2 cellular contexts compared by ENCODE assay signal in the genomic region with DNA sequence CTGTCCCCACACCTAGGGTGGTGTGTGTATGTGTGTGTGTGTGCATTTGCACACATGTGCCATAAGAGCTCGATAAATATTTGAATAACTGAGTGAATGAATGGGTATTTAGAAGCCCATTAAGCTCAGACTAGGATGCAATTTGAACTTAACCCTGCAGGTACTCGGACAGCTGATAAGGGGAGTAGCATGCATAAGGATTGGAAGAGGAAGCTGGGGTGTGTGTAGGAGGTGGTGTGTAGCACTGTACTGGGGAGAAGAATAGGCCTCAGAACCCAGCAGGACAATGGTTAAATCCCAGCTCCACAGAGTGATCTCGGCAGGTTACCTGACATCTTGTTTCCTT.
TF ChIP-seq lines count a peak whose summit lies in the region.

No MANE protein-coding gene starts in this region.

TF ChIP-seq in GM23338, 12 proteins besides CTCF, POLR2A, EP300 and RAD21:
- TF ChIP-seq, protein P1, sequence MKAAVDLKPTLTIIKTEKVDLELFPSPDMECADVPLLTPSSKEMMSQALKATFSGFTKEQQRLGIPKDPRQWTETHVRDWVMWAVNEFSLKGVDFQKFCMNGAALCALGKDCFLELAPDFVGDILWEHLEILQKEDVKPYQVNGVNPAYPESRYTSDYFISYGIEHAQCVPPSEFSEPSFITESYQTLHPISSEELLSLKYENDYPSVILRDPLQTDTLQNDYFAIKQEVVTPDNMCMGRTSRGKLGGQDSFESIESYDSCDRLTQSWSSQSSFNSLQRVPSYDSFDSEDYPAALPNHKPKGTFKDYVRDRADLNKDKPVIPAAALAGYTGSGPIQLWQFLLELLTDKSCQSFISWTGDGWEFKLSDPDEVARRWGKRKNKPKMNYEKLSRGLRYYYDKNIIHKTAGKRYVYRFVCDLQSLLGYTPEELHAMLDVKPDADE (IDR thresholded peaks at IDR 0.05) = no peak
- TF ChIP-seq POLR2AphosphoS5 (IDR thresholded peaks at IDR 0.05; ENCODE audit: low read depth) (no peak), EZH2 (IDR thresholded peaks at IDR 0.05; ENCODE audit: low read depth, unreplicated experiment) (no peak), JUNB (IDR thresholded peaks at IDR 0.05; ENCODE audit: unreplicated experiment) (no peak), EZH2phosphoT487 (IDR thresholded peaks at IDR 0.05; ENCODE audit: unreplicated experiment) (no peak), ZNF331 (CRISPR knock-in tag; IDR thresholded peaks at IDR 0.05; ENCODE audit: low read depth) (no peak), CREB1 (CRISPR knock-in tag; IDR thresholded peaks at IDR 0.05; ENCODE audit: low read depth) (no peak)
- TF ChIP-seq, protein P2, sequence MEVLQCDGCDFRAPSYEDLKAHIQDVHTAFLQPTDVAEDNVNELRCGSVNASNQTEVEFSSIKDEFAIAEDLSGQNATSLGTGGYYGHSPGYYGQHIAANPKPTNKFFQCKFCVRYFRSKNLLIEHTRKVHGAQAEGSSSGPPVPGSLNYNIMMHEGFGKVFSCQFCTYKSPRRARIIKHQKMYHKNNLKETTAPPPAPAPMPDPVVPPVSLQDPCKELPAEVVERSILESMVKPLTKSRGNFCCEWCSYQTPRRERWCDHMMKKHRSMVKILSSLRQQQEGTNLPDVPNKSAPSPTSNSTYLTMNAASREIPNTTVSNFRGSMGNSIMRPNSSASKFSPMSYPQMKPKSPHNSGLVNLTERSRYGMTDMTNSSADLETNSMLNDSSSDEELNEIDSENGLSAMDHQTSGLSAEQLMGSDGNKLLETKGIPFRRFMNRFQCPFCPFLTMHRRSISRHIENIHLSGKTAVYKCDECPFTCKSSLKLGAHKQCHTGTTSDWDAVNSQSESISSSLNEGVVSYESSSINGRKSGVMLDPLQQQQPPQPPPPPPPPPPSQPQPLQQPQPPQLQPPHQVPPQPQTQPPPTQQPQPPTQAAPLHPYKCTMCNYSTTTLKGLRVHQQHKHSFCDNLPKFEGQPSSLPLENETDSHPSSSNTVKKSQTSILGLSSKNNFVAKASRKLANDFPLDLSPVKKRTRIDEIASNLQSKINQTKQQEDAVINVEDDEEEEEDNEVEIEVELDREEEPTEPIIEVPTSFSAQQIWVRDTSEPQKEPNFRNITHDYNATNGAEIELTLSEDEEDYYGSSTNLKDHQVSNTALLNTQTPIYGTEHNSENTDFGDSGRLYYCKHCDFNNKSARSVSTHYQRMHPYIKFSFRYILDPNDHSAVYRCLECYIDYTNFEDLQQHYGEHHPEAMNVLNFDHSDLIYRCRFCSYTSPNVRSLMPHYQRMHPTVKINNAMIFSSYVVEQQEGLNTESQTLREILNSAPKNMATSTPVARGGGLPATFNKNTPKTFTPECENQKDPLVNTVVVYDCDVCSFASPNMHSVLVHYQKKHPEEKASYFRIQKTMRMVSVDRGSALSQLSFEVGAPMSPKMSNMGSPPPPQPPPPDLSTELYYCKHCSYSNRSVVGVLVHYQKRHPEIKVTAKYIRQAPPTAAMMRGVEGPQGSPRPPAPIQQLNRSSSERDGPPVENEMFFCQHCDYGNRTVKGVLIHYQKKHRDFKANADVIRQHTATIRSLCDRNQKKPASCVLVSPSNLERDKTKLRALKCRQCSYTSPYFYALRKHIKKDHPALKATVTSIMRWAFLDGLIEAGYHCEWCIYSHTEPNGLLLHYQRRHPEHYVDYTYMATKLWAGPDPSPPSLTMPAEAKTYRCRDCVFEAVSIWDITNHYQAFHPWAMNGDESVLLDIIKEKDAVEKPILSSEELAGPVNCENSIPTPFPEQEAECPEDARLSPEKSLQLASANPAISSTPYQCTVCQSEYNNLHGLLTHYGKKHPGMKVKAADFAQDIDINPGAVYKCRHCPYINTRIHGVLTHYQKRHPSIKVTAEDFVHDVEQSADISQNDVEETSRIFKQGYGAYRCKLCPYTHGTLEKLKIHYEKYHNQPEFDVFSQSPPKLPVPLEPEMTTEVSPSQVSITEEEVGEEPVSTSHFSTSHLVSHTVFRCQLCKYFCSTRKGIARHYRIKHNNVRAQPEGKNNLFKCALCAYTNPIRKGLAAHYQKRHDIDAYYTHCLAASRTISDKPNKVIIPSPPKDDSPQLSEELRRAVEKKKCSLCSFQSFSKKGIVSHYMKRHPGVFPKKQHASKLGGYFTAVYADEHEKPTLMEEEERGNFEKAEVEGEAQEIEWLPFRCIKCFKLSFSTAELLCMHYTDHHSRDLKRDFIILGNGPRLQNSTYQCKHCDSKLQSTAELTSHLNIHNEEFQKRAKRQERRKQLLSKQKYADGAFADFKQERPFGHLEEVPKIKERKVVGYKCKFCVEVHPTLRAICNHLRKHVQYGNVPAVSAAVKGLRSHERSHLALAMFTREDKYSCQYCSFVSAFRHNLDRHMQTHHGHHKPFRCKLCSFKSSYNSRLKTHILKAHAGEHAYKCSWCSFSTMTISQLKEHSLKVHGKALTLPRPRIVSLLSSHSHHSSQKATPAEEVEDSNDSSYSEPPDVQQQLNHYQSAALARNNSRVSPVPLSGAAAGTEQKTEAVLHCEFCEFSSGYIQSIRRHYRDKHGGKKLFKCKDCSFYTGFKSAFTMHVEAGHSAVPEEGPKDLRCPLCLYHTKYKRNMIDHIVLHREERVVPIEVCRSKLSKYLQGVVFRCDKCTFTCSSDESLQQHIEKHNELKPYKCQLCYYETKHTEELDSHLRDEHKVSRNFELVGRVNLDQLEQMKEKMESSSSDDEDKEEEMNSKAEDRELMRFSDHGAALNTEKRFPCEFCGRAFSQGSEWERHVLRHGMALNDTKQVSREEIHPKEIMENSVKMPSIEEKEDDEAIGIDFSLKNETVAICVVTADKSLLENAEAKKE (CRISPR knock-in tag; IDR thresholded peaks at IDR 0.05) = no peak
- TF ChIP-seq, protein P3, sequence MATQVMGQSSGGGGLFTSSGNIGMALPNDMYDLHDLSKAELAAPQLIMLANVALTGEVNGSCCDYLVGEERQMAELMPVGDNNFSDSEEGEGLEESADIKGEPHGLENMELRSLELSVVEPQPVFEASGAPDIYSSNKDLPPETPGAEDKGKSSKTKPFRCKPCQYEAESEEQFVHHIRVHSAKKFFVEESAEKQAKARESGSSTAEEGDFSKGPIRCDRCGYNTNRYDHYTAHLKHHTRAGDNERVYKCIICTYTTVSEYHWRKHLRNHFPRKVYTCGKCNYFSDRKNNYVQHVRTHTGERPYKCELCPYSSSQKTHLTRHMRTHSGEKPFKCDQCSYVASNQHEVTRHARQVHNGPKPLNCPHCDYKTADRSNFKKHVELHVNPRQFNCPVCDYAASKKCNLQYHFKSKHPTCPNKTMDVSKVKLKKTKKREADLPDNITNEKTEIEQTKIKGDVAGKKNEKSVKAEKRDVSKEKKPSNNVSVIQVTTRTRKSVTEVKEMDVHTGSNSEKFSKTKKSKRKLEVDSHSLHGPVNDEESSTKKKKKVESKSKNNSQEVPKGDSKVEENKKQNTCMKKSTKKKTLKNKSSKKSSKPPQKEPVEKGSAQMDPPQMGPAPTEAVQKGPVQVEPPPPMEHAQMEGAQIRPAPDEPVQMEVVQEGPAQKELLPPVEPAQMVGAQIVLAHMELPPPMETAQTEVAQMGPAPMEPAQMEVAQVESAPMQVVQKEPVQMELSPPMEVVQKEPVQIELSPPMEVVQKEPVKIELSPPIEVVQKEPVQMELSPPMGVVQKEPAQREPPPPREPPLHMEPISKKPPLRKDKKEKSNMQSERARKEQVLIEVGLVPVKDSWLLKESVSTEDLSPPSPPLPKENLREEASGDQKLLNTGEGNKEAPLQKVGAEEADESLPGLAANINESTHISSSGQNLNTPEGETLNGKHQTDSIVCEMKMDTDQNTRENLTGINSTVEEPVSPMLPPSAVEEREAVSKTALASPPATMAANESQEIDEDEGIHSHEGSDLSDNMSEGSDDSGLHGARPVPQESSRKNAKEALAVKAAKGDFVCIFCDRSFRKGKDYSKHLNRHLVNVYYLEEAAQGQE (IDR thresholded peaks at IDR 0.05; ENCODE audit: unreplicated experiment) = no peak

TF ChIP-seq in H1, 55 proteins besides CTCF, POLR2A, EP300 and RAD21:
- TF ChIP-seq TEAD4 (IDR thresholded peaks at IDR 0.05; ENCODE audit: low read depth, low read length) = no peak
- no peak for TF ChIP-seq HDAC2 (IDR thresholded peaks at IDR 0.05; ENCODE audit: borderline replicate concordance in 1 of 2, low read depth in 2 of 2, low read length in 2 of 2)
- no peak for TF ChIP-seq GTF2F1 (IDR thresholded peaks at IDR 0.05; ENCODE audit: borderline replicate concordance, low read depth, low read length)
- TF ChIP-seq SIRT6 (IDR thresholded peaks at IDR 0.05; ENCODE audit: low read length) = no peak
- TF ChIP-seq KDM5A (IDR thresholded peaks at IDR 0.05; ENCODE audit: low read length) = no peak
- TF ChIP-seq, protein P4, sequence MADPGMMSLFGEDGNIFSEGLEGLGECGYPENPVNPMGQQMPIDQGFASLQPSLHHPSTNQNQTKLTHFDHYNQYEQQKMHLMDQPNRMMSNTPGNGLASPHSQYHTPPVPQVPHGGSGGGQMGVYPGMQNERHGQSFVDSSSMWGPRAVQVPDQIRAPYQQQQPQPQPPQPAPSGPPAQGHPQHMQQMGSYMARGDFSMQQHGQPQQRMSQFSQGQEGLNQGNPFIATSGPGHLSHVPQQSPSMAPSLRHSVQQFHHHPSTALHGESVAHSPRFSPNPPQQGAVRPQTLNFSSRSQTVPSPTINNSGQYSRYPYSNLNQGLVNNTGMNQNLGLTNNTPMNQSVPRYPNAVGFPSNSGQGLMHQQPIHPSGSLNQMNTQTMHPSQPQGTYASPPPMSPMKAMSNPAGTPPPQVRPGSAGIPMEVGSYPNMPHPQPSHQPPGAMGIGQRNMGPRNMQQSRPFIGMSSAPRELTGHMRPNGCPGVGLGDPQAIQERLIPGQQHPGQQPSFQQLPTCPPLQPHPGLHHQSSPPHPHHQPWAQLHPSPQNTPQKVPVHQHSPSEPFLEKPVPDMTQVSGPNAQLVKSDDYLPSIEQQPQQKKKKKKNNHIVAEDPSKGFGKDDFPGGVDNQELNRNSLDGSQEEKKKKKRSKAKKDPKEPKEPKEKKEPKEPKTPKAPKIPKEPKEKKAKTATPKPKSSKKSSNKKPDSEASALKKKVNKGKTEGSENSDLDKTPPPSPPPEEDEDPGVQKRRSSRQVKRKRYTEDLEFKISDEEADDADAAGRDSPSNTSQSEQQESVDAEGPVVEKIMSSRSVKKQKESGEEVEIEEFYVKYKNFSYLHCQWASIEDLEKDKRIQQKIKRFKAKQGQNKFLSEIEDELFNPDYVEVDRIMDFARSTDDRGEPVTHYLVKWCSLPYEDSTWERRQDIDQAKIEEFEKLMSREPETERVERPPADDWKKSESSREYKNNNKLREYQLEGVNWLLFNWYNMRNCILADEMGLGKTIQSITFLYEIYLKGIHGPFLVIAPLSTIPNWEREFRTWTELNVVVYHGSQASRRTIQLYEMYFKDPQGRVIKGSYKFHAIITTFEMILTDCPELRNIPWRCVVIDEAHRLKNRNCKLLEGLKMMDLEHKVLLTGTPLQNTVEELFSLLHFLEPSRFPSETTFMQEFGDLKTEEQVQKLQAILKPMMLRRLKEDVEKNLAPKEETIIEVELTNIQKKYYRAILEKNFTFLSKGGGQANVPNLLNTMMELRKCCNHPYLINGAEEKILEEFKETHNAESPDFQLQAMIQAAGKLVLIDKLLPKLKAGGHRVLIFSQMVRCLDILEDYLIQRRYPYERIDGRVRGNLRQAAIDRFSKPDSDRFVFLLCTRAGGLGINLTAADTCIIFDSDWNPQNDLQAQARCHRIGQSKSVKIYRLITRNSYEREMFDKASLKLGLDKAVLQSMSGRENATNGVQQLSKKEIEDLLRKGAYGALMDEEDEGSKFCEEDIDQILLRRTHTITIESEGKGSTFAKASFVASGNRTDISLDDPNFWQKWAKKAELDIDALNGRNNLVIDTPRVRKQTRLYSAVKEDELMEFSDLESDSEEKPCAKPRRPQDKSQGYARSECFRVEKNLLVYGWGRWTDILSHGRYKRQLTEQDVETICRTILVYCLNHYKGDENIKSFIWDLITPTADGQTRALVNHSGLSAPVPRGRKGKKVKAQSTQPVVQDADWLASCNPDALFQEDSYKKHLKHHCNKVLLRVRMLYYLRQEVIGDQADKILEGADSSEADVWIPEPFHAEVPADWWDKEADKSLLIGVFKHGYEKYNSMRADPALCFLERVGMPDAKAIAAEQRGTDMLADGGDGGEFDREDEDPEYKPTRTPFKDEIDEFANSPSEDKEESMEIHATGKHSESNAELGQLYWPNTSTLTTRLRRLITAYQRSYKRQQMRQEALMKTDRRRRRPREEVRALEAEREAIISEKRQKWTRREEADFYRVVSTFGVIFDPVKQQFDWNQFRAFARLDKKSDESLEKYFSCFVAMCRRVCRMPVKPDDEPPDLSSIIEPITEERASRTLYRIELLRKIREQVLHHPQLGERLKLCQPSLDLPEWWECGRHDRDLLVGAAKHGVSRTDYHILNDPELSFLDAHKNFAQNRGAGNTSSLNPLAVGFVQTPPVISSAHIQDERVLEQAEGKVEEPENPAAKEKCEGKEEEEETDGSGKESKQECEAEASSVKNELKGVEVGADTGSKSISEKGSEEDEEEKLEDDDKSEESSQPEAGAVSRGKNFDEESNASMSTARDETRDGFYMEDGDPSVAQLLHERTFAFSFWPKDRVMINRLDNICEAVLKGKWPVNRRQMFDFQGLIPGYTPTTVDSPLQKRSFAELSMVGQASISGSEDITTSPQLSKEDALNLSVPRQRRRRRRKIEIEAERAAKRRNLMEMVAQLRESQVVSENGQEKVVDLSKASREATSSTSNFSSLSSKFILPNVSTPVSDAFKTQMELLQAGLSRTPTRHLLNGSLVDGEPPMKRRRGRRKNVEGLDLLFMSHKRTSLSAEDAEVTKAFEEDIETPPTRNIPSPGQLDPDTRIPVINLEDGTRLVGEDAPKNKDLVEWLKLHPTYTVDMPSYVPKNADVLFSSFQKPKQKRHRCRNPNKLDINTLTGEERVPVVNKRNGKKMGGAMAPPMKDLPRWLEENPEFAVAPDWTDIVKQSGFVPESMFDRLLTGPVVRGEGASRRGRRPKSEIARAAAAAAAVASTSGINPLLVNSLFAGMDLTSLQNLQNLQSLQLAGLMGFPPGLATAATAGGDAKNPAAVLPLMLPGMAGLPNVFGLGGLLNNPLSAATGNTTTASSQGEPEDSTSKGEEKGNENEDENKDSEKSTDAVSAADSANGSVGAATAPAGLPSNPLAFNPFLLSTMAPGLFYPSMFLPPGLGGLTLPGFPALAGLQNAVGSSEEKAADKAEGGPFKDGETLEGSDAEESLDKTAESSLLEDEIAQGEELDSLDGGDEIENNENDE (IDR thresholded peaks at IDR 0.05; ENCODE audit: insufficient replicate concordance, low read length) = no peak
- TF ChIP-seq KDM4A (IDR thresholded peaks at IDR 0.05; ENCODE audit: low read depth, low read length, severe bottlenecking) = no peak
- no peak for TF ChIP-seq SUZ12 (IDR thresholded peaks at IDR 0.05; ENCODE audit: low read length)
- TF ChIP-seq SP4 (IDR thresholded peaks at IDR 0.05; ENCODE audit: low read length) = no peak
TF ChIP-seq in H1: peak in this region for 0.
